ENCODE assay signal across 8 cellular contexts in genomic region chr6:33788694-33789549, GRCh38. TPM values are rescaled to one million over a fixed set of nuclear protein-coding genes. Genes with fewer than 3 reads are reported as not detected.
DNase-seq lines count a peak whose midpoint lies in the region; ATAC-seq and TF ChIP-seq lines count a peak whose summit lies in the region.

TSS of gene LEMD2 (minus strand) at chr6:33789130. CDS start at chr6:33789116, 14 bp downstream.

- WGBS in right lobe of liver (ENCODE audit: insufficient coverage, low coverage, low lambda C conversion rate, missing lambda C conversion rate), result 13% methylated on average over 22 of the region's 86 CpGs

- TF ChIP-seq CTCF in C4-2B (conservative IDR thresholded peaks at IDR 0.05) (no peak; the same call in 1 of the 2 replicates), right lobe of liver (IDR thresholded peaks at IDR 0.05) (no peak)

- TF ChIP-seq POLR2A in right lobe of liver (IDR thresholded peaks at IDR 0.05), result peak; percentile 94

- H3K27me3 ChIP-seq in right lobe of liver, result no peaks in the 10 kb centered on the region

- DNase-seq in NCI-H82 (lab: John Stamatoyannopoulos, UW), result peak; percentile 97
- peak; percentile 94 to 96 for DNase-seq in activated CD4-positive, alpha-beta T cell treated with anti-CD3 and anti-CD28 coated beads, Interleukin-2, amount 50 U/mL, for 48 hours
- peak; percentile 85 to 94 for DNase-seq in dermis microvascular lymphatic vessel endothelial cell (ENCODE audit: low read depth in 2 of 2)
- peak; percentile 94 to 95 (median 95) for DNase-seq in right lobe of liver
- DNase-seq in stimulated activated CD4-positive, alpha-beta T cell treated with anti-CD3 and anti-CD28 coated beads, Interleukin-4, amount 100 ng/mL, for 24 hours, result peak; percentile 93

- peak within 1 kb of the TSS; percentile 81 to 97 (median 92) for H3K4me3 ChIP-seq in right lobe of liver

- H3K4me1 ChIP-seq in right lobe of liver, result peaks cover 0 to 23% (median 2%) of the 10 kb centered on the region in 4 donors

- peaks cover 0 to 8% (median 2%) of the 10 kb centered on the region in 4 donors for H3K36me3 ChIP-seq in right lobe of liver

- intact Hi-C loops in right lobe of liver (cut with DNase I), result no loop called here

- H3K27ac ChIP-seq in C4-2B, result peak within 1 kb of the TSS; percentile 95
- peak within 1 kb of the TSS; percentile 91 to 95 (median 94) for H3K27ac ChIP-seq in right lobe of liver

- H3K9me3 ChIP-seq in right lobe of liver, result no peaks in the 10 kb centered on the region

- peak; percentile 85 for ATAC-seq in GM19395 (IDR thresholded peaks at IDR 0.05; ENCODE audit: unreplicated experiment)
- ATAC-seq in HG03558 (IDR thresholded peaks at IDR 0.05; ENCODE audit: extremely low read depth, unreplicated experiment), result peak; percentile 70
- ATAC-seq in right lobe of liver, result peak; percentile 94 to 96 (median 96)

RNA-seq across cellular contexts. Expression of gene LEMD2, which starts in this region (rescaled TPM):
- total RNA-seq in dermis microvascular lymphatic vessel endothelial cell (24.6 and 36.3 TPM in 2 replicates), right lobe of liver (10 to 100 TPM; 17.8 to 28.0 (median 21.8) TPM)

Comparison
In these comparisons a context has a peak if more than half of its experiments do, and no peak if none do; other contexts are left out.
1. Peak in every context shown above with its lines: DNase-seq, ATAC-seq, H3K4me3 ChIP-seq and H3K27ac ChIP-seq.